Comparison of ENCODE assay signal across 1 cellular context in genomic region chr18:2854871-2855270, GRCh38.
TF ChIP-seq lines count a peak whose summit lies in the region.

No MANE protein-coding gene starts in this region.

TF ChIP-seq in GM23338, 12 proteins besides CTCF, POLR2A, EP300 and RAD21 (continued from another document):
- TF ChIP-seq, protein P1, sequence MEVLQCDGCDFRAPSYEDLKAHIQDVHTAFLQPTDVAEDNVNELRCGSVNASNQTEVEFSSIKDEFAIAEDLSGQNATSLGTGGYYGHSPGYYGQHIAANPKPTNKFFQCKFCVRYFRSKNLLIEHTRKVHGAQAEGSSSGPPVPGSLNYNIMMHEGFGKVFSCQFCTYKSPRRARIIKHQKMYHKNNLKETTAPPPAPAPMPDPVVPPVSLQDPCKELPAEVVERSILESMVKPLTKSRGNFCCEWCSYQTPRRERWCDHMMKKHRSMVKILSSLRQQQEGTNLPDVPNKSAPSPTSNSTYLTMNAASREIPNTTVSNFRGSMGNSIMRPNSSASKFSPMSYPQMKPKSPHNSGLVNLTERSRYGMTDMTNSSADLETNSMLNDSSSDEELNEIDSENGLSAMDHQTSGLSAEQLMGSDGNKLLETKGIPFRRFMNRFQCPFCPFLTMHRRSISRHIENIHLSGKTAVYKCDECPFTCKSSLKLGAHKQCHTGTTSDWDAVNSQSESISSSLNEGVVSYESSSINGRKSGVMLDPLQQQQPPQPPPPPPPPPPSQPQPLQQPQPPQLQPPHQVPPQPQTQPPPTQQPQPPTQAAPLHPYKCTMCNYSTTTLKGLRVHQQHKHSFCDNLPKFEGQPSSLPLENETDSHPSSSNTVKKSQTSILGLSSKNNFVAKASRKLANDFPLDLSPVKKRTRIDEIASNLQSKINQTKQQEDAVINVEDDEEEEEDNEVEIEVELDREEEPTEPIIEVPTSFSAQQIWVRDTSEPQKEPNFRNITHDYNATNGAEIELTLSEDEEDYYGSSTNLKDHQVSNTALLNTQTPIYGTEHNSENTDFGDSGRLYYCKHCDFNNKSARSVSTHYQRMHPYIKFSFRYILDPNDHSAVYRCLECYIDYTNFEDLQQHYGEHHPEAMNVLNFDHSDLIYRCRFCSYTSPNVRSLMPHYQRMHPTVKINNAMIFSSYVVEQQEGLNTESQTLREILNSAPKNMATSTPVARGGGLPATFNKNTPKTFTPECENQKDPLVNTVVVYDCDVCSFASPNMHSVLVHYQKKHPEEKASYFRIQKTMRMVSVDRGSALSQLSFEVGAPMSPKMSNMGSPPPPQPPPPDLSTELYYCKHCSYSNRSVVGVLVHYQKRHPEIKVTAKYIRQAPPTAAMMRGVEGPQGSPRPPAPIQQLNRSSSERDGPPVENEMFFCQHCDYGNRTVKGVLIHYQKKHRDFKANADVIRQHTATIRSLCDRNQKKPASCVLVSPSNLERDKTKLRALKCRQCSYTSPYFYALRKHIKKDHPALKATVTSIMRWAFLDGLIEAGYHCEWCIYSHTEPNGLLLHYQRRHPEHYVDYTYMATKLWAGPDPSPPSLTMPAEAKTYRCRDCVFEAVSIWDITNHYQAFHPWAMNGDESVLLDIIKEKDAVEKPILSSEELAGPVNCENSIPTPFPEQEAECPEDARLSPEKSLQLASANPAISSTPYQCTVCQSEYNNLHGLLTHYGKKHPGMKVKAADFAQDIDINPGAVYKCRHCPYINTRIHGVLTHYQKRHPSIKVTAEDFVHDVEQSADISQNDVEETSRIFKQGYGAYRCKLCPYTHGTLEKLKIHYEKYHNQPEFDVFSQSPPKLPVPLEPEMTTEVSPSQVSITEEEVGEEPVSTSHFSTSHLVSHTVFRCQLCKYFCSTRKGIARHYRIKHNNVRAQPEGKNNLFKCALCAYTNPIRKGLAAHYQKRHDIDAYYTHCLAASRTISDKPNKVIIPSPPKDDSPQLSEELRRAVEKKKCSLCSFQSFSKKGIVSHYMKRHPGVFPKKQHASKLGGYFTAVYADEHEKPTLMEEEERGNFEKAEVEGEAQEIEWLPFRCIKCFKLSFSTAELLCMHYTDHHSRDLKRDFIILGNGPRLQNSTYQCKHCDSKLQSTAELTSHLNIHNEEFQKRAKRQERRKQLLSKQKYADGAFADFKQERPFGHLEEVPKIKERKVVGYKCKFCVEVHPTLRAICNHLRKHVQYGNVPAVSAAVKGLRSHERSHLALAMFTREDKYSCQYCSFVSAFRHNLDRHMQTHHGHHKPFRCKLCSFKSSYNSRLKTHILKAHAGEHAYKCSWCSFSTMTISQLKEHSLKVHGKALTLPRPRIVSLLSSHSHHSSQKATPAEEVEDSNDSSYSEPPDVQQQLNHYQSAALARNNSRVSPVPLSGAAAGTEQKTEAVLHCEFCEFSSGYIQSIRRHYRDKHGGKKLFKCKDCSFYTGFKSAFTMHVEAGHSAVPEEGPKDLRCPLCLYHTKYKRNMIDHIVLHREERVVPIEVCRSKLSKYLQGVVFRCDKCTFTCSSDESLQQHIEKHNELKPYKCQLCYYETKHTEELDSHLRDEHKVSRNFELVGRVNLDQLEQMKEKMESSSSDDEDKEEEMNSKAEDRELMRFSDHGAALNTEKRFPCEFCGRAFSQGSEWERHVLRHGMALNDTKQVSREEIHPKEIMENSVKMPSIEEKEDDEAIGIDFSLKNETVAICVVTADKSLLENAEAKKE (CRISPR knock-in tag; IDR thresholded peaks at IDR 0.05): no peak
- no peak for TF ChIP-seq JUNB (IDR thresholded peaks at IDR 0.05; ENCODE audit: unreplicated experiment)
- TF ChIP-seq, protein P2, sequence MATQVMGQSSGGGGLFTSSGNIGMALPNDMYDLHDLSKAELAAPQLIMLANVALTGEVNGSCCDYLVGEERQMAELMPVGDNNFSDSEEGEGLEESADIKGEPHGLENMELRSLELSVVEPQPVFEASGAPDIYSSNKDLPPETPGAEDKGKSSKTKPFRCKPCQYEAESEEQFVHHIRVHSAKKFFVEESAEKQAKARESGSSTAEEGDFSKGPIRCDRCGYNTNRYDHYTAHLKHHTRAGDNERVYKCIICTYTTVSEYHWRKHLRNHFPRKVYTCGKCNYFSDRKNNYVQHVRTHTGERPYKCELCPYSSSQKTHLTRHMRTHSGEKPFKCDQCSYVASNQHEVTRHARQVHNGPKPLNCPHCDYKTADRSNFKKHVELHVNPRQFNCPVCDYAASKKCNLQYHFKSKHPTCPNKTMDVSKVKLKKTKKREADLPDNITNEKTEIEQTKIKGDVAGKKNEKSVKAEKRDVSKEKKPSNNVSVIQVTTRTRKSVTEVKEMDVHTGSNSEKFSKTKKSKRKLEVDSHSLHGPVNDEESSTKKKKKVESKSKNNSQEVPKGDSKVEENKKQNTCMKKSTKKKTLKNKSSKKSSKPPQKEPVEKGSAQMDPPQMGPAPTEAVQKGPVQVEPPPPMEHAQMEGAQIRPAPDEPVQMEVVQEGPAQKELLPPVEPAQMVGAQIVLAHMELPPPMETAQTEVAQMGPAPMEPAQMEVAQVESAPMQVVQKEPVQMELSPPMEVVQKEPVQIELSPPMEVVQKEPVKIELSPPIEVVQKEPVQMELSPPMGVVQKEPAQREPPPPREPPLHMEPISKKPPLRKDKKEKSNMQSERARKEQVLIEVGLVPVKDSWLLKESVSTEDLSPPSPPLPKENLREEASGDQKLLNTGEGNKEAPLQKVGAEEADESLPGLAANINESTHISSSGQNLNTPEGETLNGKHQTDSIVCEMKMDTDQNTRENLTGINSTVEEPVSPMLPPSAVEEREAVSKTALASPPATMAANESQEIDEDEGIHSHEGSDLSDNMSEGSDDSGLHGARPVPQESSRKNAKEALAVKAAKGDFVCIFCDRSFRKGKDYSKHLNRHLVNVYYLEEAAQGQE (IDR thresholded peaks at IDR 0.05; ENCODE audit: unreplicated experiment): no peak
- no peak for TF ChIP-seq NANOG (IDR thresholded peaks at IDR 0.05; ENCODE audit: borderline replicate concordance)
- no peak for TF ChIP-seq STAT1 (IDR thresholded peaks at IDR 0.05; ENCODE audit: unreplicated experiment)
- no peak for TF ChIP-seq CREB1 (CRISPR knock-in tag; IDR thresholded peaks at IDR 0.05; ENCODE audit: low read depth)
- TF ChIP-seq ZNF114 (CRISPR knock-in tag; IDR thresholded peaks at IDR 0.05): no peak
